6 cellular contexts compared by ENCODE assay signal in the genomic region with DNA sequence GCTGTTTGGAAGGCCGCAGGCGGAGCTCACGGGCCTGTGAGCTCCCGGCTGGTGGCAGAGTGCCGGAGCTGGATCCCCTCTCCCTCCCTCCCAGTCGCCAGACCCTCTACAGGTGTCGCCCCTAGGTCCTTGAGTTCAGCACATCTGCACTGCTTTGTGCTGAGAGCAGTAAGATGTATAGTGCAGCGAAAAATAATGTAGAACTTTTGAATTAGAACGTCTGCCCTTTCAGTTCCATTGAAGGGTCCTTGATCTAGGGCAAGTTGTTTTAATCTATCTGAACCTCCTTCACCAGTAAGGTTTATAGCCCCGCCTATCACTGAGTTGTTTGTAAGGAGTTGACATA. TPM values are rescaled to one million over a fixed set of nuclear protein-coding genes. Genes with fewer than 3 reads are reported as not detected.
DNase-seq lines count a peak whose midpoint lies in the region; ATAC-seq and TF ChIP-seq lines count a peak whose summit lies in the region.

No MANE protein-coding gene starts in this region.

- peak overlapping the region; percentile 86 for H3K56ac ChIP-seq in mesendoderm (ENCODE audit: low read length)

- H3K4me2 ChIP-seq in mesendoderm (ENCODE audit: low read length), result peak overlapping the region; percentile 76

- peak overlapping the region; percentile 92 for H3K4me3 ChIP-seq in GM12864 (ENCODE audit: low read depth, low read length)
- H3K4me3 ChIP-seq in mesendoderm (ENCODE audit: low read length), result peak overlapping the region; percentile 87

- H2BK5ac ChIP-seq in mesendoderm (ENCODE audit: low read length), result no peak overlapping the region

- peaks cover 2% of the 10 kb centered on the region for H3K79me2 ChIP-seq in mesendoderm (ENCODE audit: control insufficient read depth, insufficient read depth, low read length)

- no peak overlapping the region for H4K5ac ChIP-seq in mesendoderm (ENCODE audit: low read length)

- no peaks in the 10 kb centered on the region for H3K27me3 ChIP-seq in mesendoderm (ENCODE audit: insufficient read depth, low read length, poor library complexity)

- H3K18ac ChIP-seq in mesendoderm (ENCODE audit: low read length), result no peak overlapping the region

- no peak overlapping the region for H2BK120ac ChIP-seq in mesendoderm (ENCODE audit: low read depth, low read length)

- no peak overlapping the region for H4K8ac ChIP-seq in mesendoderm (ENCODE audit: low read depth, low read length)

- peaks cover 7% of the 10 kb centered on the region for H3K4me1 Mint-ChIP-seq in activated T-helper 17 cell treated with anti-CD3 and anti-CD28 coated beads, Interleukin-2, amount 50 U/mL, for 72 hours

- no peaks in the 10 kb centered on the region for H3K36me3 ChIP-seq in mesendoderm (ENCODE audit: control insufficient read depth, insufficient read depth, low read length)

- H3K79me1 ChIP-seq in mesendoderm (ENCODE audit: low read length), result peaks cover 2% of the 10 kb centered on the region

- peak overlapping the region; percentile 46 for H3K27ac ChIP-seq in mesendoderm (ENCODE audit: low read depth, low read length)

- H3K36me3 Mint-ChIP-seq in activated T-helper 17 cell treated with anti-CD3 and anti-CD28 coated beads, Interleukin-2, amount 50 U/mL, for 72 hours (ENCODE audit: low read depth), result peaks cover 45% of the 10 kb centered on the region

- H3K9me3 Mint-ChIP-seq in activated T-helper 17 cell treated with anti-CD3 and anti-CD28 coated beads, Interleukin-2, amount 50 U/mL, for 72 hours, result no peaks in the 10 kb centered on the region

- no CpG with 5 or more reads among the region's 10 CpGs for WGBS in mesendoderm (ENCODE audit: extremely low coverage, insufficient coverage, low lambda C conversion rate)

- H3K9ac ChIP-seq in mesendoderm (ENCODE audit: low read length), result peak overlapping the region; percentile 77

- H3K27ac Mint-ChIP-seq in activated T-helper 17 cell treated with anti-CD3 and anti-CD28 coated beads, Interleukin-2, amount 50 U/mL, for 72 hours, result peak overlapping the region; percentile 98

- no peak for TF ChIP-seq CTCF in GM12864 (IDR thresholded peaks at IDR 0.05; ENCODE audit: low read depth, low read length, missing control alignments)

- H3K4ac ChIP-seq in mesendoderm (ENCODE audit: low read depth, low read length), result no peak overlapping the region

- peak; percentile 61 for ATAC-seq in HG02852 (IDR thresholded peaks at IDR 0.05; ENCODE audit: unreplicated experiment)
- peak; percentile 70 for ATAC-seq in activated T-helper 17 cell treated with anti-CD3 and anti-CD28 coated beads, Interleukin-2, amount 50 U/mL, for 72 hours (replicated peaks)

- no peak overlapping the region for H2AK5ac ChIP-seq in mesendoderm (ENCODE audit: low read length)

- no peaks in the 10 kb centered on the region for H3K27me3 Mint-ChIP-seq in activated T-helper 17 cell treated with anti-CD3 and anti-CD28 coated beads, Interleukin-2, amount 50 U/mL, for 72 hours

- H3K4me3 Mint-ChIP-seq in activated T-helper 17 cell treated with anti-CD3 and anti-CD28 coated beads, Interleukin-2, amount 50 U/mL, for 72 hours, result peak overlapping the region; percentile 95

- H2BK15ac ChIP-seq in mesendoderm (replicated peaks; ENCODE audit: low read depth), result no peak overlapping the region

- H3K4me1 ChIP-seq in mesendoderm (ENCODE audit: control insufficient read depth, low read depth, low read length), result no peaks in the 10 kb centered on the region

- H3K23ac ChIP-seq in mesendoderm (ENCODE audit: low read length), result no peak overlapping the region

- DNase-seq in GM12864 (ENCODE audit: low read depth) (no peak), mesendoderm (no peak), GM19240 (ENCODE audit: insufficient read length, low spot score) (no peak)
- DNase-seq in stimulated activated CD8-positive, alpha-beta memory T cell treated with anti-CD3 and anti-CD28 coated beads, Interleukin-4, amount 100 ng/mL, for 48 hours, result no peak

RNA-seq across cellular contexts. Expression of gene ANKRD49, which starts 0.4 kb away (rescaled TPM):
- 10 to 100 TPM; 15.3 to 26.7 TPM for total RNA-seq in activated T-helper 17 cell treated with anti-CD3 and anti-CD28 coated beads, Interleukin-2, amount 50 U/mL, for 72 hours
- polyA plus RNA-seq in mesendoderm (2013, experiment 1 of 2), result 20.7 TPM
- 21.0 TPM for polyA plus RNA-seq in mesendoderm (2013, experiment 2 of 2)

RNA-seq across cellular contexts. Expression of gene MRE11, which starts 0.5 kb away (rescaled TPM):
- total RNA-seq in activated T-helper 17 cell treated with anti-CD3 and anti-CD28 coated beads, Interleukin-2, amount 50 U/mL, for 72 hours, result 10 to 100 TPM; 51.1 to 51.9 TPM
- 17.0 TPM for polyA plus RNA-seq in mesendoderm (2013, experiment 1 of 2)
- polyA plus RNA-seq in mesendoderm (2013, experiment 2 of 2), result 15.8 TPM

RNA-seq across cellular contexts. Expression of gene C11orf97, which starts 18.1 kb away (rescaled TPM):
- not detected for total RNA-seq in activated T-helper 17 cell treated with anti-CD3 and anti-CD28 coated beads, Interleukin-2, amount 50 U/mL, for 72 hours
- not detected for polyA plus RNA-seq in mesendoderm (2013, experiment 1 of 2)
- not detected for polyA plus RNA-seq in mesendoderm (2013, experiment 2 of 2)

RNA-seq across cellular contexts. Expression of gene FUT4, which starts 49.5 kb away (rescaled TPM):
- total RNA-seq in activated T-helper 17 cell treated with anti-CD3 and anti-CD28 coated beads, Interleukin-2, amount 50 U/mL, for 72 hours, result 1 to 10 TPM; 3.9 to 5.4 TPM
- 6.3 TPM for polyA plus RNA-seq in mesendoderm (2013, experiment 1 of 2)
- polyA plus RNA-seq in mesendoderm (2013, experiment 2 of 2), result 6.4 TPM
